Comparison of ENCODE assay signal across 22 cellular contexts in genomic region chr3:124243253-124243859, GRCh38.
"Had no signal": no experiment of that assay in that cellular context is flagged by ENCODE, and none has a peak within 500 bp of the region (broad histone marks: within the 10 kb centered on the region; RNA-seq: fewer than 3 reads in every experiment).

No MANE protein-coding gene starts in this region.

- H3K9me3 Mint-ChIP-seq: activated CD4-positive, alpha-beta T cell treated with anti-CD3 and anti-CD28 coated beads, Interleukin-2, amount 10 ng/mL, durations not matched to agents 7 days and 5 days; activated naive CD4-positive, alpha-beta T cell treated with anti-CD3 and anti-CD28 coated beads, Interleukin-2, amount 50 U/mL, for 72 hours; mesothelial cell of epicardium; natural killer cell treated with Interleukin-12 subunit alpha and Interleukin-12 subunit beta and Interleukin-15 and Interleukin-18, amount 100 ng/mL, for 72 hours; stimulated activated memory B cell treated with anti-CD40 and anti-IgM and Interleukin-4, amounts not matched to agents 10 μg/mL and 1 μg/mL and 100 μg/mL, for 72 hours; T-helper 1 cell treated with Interleukin-12 subunit alpha and Interleukin-12 subunit beta and Interleukin-4 antibody, amounts not matched to agents 30 μg/mL and 1 μg/mL, for 36 hours; type B pancreatic cell had no signal

- H3K4me3 ChIP-seq: adrenal gland, cardiac muscle cell, esophagus squamous epithelium, sigmoid colon, spleen, testis had no signal

- H3K27ac ChIP-seq: adrenal gland, cardiac muscle cell, esophagus squamous epithelium, parathyroid adenoma, sigmoid colon, testis had no signal

- DNase-seq: activated CD4-positive, alpha-beta T cell treated with anti-CD3 and anti-CD28 coated beads, Interleukin-2, amount 10 ng/mL, durations not matched to agents 7 days and 5 days; activated CD8-positive, alpha-beta memory T cell treated with anti-CD3 and anti-CD28 coated beads for 24 hours; activated CD8-positive, alpha-beta memory T cell treated with anti-CD3 and anti-CD28 coated beads, Interleukin-2, amount 50 U/mL, for 48 hours; activated gamma-delta T cell; adrenal gland; dermis blood vessel endothelial cell; effector memory CD4-positive, alpha-beta T cell; esophagus squamous epithelium; hypothalamus; islet precursor cell; sigmoid colon; spleen; stimulated activated CD4-positive, alpha-beta T cell treated with anti-CD3 and anti-CD28 coated beads, Interleukin-4, amount 100 ng/mL, for 4 hours; testis had no signal

- H3K27me3 ChIP-seq: adrenal gland, esophagus squamous epithelium, sigmoid colon, spleen, testis had no signal

- H3K27me3 Mint-ChIP-seq: type B pancreatic cell had no signal

- H3K36me3 ChIP-seq: adrenal gland, cardiac muscle cell, esophagus squamous epithelium, sigmoid colon, spleen had no signal

- H3K27ac Mint-ChIP-seq: activated CD4-positive, alpha-beta T cell treated with anti-CD3 and anti-CD28 coated beads, Interleukin-2, amount 10 ng/mL, durations not matched to agents 7 days and 5 days; activated naive CD4-positive, alpha-beta T cell treated with anti-CD3 and anti-CD28 coated beads, Interleukin-2, amount 50 U/mL, for 72 hours; mesothelial cell of epicardium; natural killer cell treated with Interleukin-12 subunit alpha and Interleukin-12 subunit beta and Interleukin-15 and Interleukin-18, amount 100 ng/mL, for 72 hours; stimulated activated memory B cell treated with anti-CD40 and anti-IgM and Interleukin-4, amounts not matched to agents 10 μg/mL and 1 μg/mL and 100 μg/mL, for 72 hours; T-helper 1 cell treated with Interleukin-12 subunit alpha and Interleukin-12 subunit beta and Interleukin-4 antibody, amounts not matched to agents 30 μg/mL and 1 μg/mL, for 36 hours; type B pancreatic cell had no signal

- H3K4me3 Mint-ChIP-seq: activated CD4-positive, alpha-beta T cell treated with anti-CD3 and anti-CD28 coated beads, Interleukin-2, amount 10 ng/mL, durations not matched to agents 7 days and 5 days; mesothelial cell of epicardium; natural killer cell treated with Interleukin-12 subunit alpha and Interleukin-12 subunit beta and Interleukin-15 and Interleukin-18, amount 100 ng/mL, for 72 hours; stimulated activated memory B cell treated with anti-CD40 and anti-IgM and Interleukin-4, amounts not matched to agents 10 μg/mL and 1 μg/mL and 100 μg/mL, for 72 hours; T-helper 1 cell treated with Interleukin-12 subunit alpha and Interleukin-12 subunit beta and Interleukin-4 antibody, amounts not matched to agents 30 μg/mL and 1 μg/mL, for 36 hours; type B pancreatic cell had no signal

- H3K9me3 ChIP-seq: adrenal gland, esophagus squamous epithelium, sigmoid colon, spleen, testis had no signal

- H3K36me3 Mint-ChIP-seq: activated naive CD4-positive, alpha-beta T cell treated with anti-CD3 and anti-CD28 coated beads, Interleukin-2, amount 50 U/mL, for 72 hours; mesothelial cell of epicardium; natural killer cell treated with Interleukin-12 subunit alpha and Interleukin-12 subunit beta and Interleukin-15 and Interleukin-18, amount 100 ng/mL, for 72 hours; stimulated activated memory B cell treated with anti-CD40 and anti-IgM and Interleukin-4, amounts not matched to agents 10 μg/mL and 1 μg/mL and 100 μg/mL, for 72 hours; type B pancreatic cell had no signal

- H3K4me1 Mint-ChIP-seq: activated CD4-positive, alpha-beta T cell treated with anti-CD3 and anti-CD28 coated beads, Interleukin-2, amount 10 ng/mL, durations not matched to agents 7 days and 5 days; stimulated activated memory B cell treated with anti-CD40 and anti-IgM and Interleukin-4, amounts not matched to agents 10 μg/mL and 1 μg/mL and 100 μg/mL, for 72 hours had no signal
